1 cellular context compared by ENCODE assay signal in the genomic region with DNA sequence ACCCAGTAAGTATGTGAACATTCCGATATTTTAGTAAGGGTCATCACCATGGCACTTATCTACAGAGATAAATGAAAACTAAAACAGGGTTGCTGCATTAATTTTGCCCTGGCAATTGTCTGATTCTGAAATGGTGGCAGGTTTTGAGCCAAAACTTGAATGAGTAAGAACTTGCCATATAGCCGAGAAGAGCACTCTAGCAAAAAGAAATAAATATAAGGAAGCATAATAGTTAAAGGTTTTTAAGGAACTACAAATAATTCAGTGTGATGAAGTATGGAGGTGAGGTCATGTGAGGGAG.
TF ChIP-seq lines count a peak whose summit lies in the region.

No MANE protein-coding gene starts in this region.

TF ChIP-seq in HepG2, 621 proteins besides CTCF, POLR2A, EP300 and RAD21:
- TF ChIP-seq, protein P1, sequence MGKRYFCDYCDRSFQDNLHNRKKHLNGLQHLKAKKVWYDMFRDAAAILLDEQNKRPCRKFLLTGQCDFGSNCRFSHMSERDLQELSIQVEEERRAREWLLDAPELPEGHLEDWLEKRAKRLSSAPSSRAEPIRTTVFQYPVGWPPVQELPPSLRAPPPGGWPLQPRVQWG (CRISPR knock-in tag; IDR thresholded peaks at IDR 0.05; ENCODE audit: borderline replicate concordance, low read depth): no peak
- TF ChIP-seq, protein P2, sequence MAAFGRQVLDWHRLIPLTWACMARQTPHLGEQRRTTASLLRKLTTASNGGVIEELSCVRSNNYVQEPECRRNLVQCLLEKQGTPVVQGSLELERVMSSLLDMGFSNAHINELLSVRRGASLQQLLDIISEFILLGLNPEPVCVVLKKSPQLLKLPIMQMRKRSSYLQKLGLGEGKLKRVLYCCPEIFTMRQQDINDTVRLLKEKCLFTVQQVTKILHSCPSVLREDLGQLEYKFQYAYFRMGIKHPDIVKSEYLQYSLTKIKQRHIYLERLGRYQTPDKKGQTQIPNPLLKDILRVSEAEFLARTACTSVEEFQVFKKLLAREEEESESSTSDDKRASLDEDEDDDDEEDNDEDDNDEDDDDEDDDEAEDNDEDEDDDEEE (CRISPR knock-in tag; IDR thresholded peaks at IDR 0.05): 0 out of 2 replicates have a peak, but pooled peaks have one; percentile 13
- TF ChIP-seq ZMAT3 (CRISPR knock-in tag; conservative IDR thresholded peaks at IDR 0.05) (peak; percentile 59; the same call in 1 of the 2 replicates), ATF1 (CRISPR knock-in tag; IDR thresholded peaks at IDR 0.05) (peak; percentile 49; the same call in 1 of the 2 replicates), ZNF781 (CRISPR knock-in tag; IDR thresholded peaks at IDR 0.05; ENCODE audit: borderline replicate concordance, not compliant biosample characterization) (no peak), HNRNPK (IDR thresholded peaks at IDR 0.05; ENCODE audit: low read depth, low read length, poor library complexity, severe bottlenecking) (no peak), CBX2 (IDR thresholded peaks at IDR 0.05; ENCODE audit: low read depth, low read length) (no peak), CBX2 (CRISPR knock-in tag; IDR thresholded peaks at IDR 0.05; ENCODE audit: low read depth) (no peak), ZBTB1 (CRISPR knock-in tag; IDR thresholded peaks at IDR 0.05; ENCODE audit: borderline replicate concordance) (no peak)
- TF ChIP-seq, protein P3, sequence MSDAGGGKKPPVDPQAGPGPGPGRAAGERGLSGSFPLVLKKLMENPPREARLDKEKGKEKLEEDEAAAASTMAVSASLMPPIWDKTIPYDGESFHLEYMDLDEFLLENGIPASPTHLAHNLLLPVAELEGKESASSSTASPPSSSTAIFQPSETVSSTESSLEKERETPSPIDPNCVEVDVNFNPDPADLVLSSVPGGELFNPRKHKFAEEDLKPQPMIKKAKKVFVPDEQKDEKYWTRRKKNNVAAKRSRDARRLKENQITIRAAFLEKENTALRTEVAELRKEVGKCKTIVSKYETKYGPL (CRISPR knock-in tag; IDR thresholded peaks at IDR 0.05): no peak
